ENCODE assay signal across 9 cellular contexts in genomic region chr12:104877107-104877705, GRCh38.
DNase-seq lines count a peak whose midpoint lies in the region; ATAC-seq and TF ChIP-seq lines count a peak whose summit lies in the region.
"Had no signal": no experiment of that assay in that cellular context is flagged by ENCODE, and none has a peak within 500 bp of the region (broad histone marks: within the 10 kb centered on the region; RNA-seq: fewer than 3 reads in every experiment).

No MANE protein-coding gene starts in this region.

- H3F3A ChIP-seq in DOHH2 (ENCODE audit: control insufficient read depth, insufficient read depth): no peaks in the 10 kb centered on the region

- no peak overlapping the region for H3K4me3 ChIP-seq in DOHH2 (ENCODE audit: low read length)
- H3K4me3 ChIP-seq in coronary artery: no peak overlapping the region
- no peak overlapping the region for H3K4me3 ChIP-seq in upper lobe of right lung
- H3K4me3 ChIP-seq: skin epidermis had no signal

- H3K36me3 ChIP-seq in DOHH2 (ENCODE audit: control insufficient read depth, low read length) (no peaks in the 10 kb centered on the region), upper lobe of right lung (no peaks in the 10 kb centered on the region)

- intact Hi-C loops in upper lobe of right lung (cut with DNase I): no loop called here

- H3K4me2 ChIP-seq in DOHH2 (ENCODE audit: low read length): no peak overlapping the region

- H3K79me2 ChIP-seq in DOHH2 (ENCODE audit: control insufficient read depth, low read length): no peaks in the 10 kb centered on the region

- no peaks in the 10 kb centered on the region for H4K20me1 ChIP-seq in DOHH2 (ENCODE audit: control insufficient read depth, insufficient read depth, low read depth, low read length)

- no peaks in the 10 kb centered on the region for H3K27me3 ChIP-seq in DOHH2 (ENCODE audit: control insufficient read depth, low read length)
- H3K27me3 ChIP-seq in upper lobe of right lung: no peaks in the 10 kb centered on the region

- H3K9me3 ChIP-seq in DOHH2 (ENCODE audit: control insufficient read depth, insufficient read depth, low read length) (no peaks in the 10 kb centered on the region), upper lobe of right lung (no peaks in the 10 kb centered on the region)

- peak; percentile 37 for DNase-seq in SW480 (ENCODE audit: low spot score)
- DNase-seq in coronary artery (ENCODE audit: low spot score): no peak
- DNase-seq in lung microvascular endothelial cell (ENCODE audit: low read depth in 2 of 2): peak; percentile 56 to 72
- no peak for DNase-seq in upper lobe of right lung
- DNase-seq in effector CD4-positive, alpha-beta T cell: no peak

- peak; percentile 54 for ATAC-seq in upper lobe of right lung
- no peak for ATAC-seq in HG02798 (IDR thresholded peaks at IDR 0.05; ENCODE audit: poor library complexity, unreplicated experiment)

- H3K4me1 ChIP-seq in DOHH2 (ENCODE audit: control insufficient read depth, low read length) (no peaks in the 10 kb centered on the region), upper lobe of right lung (no peaks in the 10 kb centered on the region)

- TF ChIP-seq CTCF in DOHH2 (IDR thresholded peaks at IDR 0.05; ENCODE audit: low read depth, low read length, poor library complexity, severe bottlenecking): peak; percentile 73
- TF ChIP-seq CTCF in LNCAP (IDR thresholded peaks at IDR 0.05): peak; percentile 61
- TF ChIP-seq CTCF in coronary artery (IDR thresholded peaks at IDR 0.05): peak; percentile 36
- TF ChIP-seq CTCF in upper lobe of right lung (IDR thresholded peaks at IDR 0.05): peak; percentile 66

- no peak overlapping the region for H3K27ac ChIP-seq in DOHH2 (ENCODE audit: low read depth, low read length)
- no peak overlapping the region for H3K27ac ChIP-seq in coronary artery
- H3K27ac ChIP-seq in upper lobe of right lung: no peak overlapping the region
- H3K27ac ChIP-seq: skin epidermis had no signal

- no peaks in the 10 kb centered on the region for H3K9me2 ChIP-seq in DOHH2 (replicated peaks; ENCODE audit: control insufficient read depth, low read length)

Comparison
In these comparisons a context has a peak if more than half of its experiments do, and no peak if none do; other contexts are left out.
1. DNase-seq: peak in SW480 (single experiment) and lung microvascular endothelial cell (2 of 2); none in coronary artery (single experiment), upper lobe of right lung (single experiment) and effector CD4-positive, alpha-beta T cell (single experiment).
2. Peak in every context shown above with its lines, with median percentiles within 50 percentile points of each other: CTCF ChIP-seq.